In genomic region chr6:62974452-62974851, GRCh38 we compare ENCODE assay signal across 19 cellular contexts.
A peak's percentile ranks its signal among the peaks of the same experiment; 100 is the strongest.
DNase-seq lines count a peak whose midpoint lies in the region; ATAC-seq and TF ChIP-seq lines count a peak whose summit lies in the region.
"Had no signal": no experiment of that assay in that cellular context is flagged by ENCODE, and none has a peak within 500 bp of the region (broad histone marks: within the 10 kb centered on the region; RNA-seq: fewer than 3 reads in every experiment).

No MANE protein-coding gene starts in this region.

- intact Hi-C loops in prostate gland (cut with DNase I): no loop called here

- TF ChIP-seq CTCF in prostate gland (IDR thresholded peaks at IDR 0.05): no peak

- H3K27ac ChIP-seq in prostate gland: no peak overlapping the region
- H3K27ac ChIP-seq: epithelial cell of prostate, Peyer's patch, WERI-Rb-1 had no signal

- no peak overlapping the region for H3K4me3 ChIP-seq in prostate gland
- H3K4me3 ChIP-seq: Peyer's patch had no signal

- H3K4me1 ChIP-seq in prostate gland (replicated peaks): no peaks in the 10 kb centered on the region
- H3K4me1 ChIP-seq: Peyer's patch had no signal

- H3K9me3 ChIP-seq in prostate gland: no peaks in the 10 kb centered on the region
- H3K9me3 ChIP-seq: Peyer's patch had no signal

- WGBS in prostate gland: 83% methylated on average over 1 of the region's 1 CpG

- ATAC-seq in GM18498 (IDR thresholded peaks at IDR 0.05; ENCODE audit: unreplicated experiment): peak; percentile 68
- ATAC-seq in GM19395 (IDR thresholded peaks at IDR 0.05; ENCODE audit: unreplicated experiment): peak; percentile 78
- peak; percentile 76 for ATAC-seq in HG02763 (IDR thresholded peaks at IDR 0.05; ENCODE audit: unreplicated experiment)
- peak; percentile 54 for ATAC-seq in HG03342 (IDR thresholded peaks at IDR 0.05; ENCODE audit: unreplicated experiment)

- no peaks in the 10 kb centered on the region for H3K36me3 ChIP-seq in prostate gland
- H3K36me3 ChIP-seq: Peyer's patch, WERI-Rb-1 had no signal

- no peak for TF ChIP-seq POLR2A in prostate gland (IDR thresholded peaks at IDR 0.05)

- DNase-seq in NCI-H2227 (lab: John Stamatoyannopoulos, UW; ENCODE audit: unreplicated experiment) (no peak), prostate gland (ENCODE audit: low spot score) (no peak), NCI-H1105 treated with DMSO at 0.1 percent for 48 hours (lab: John Stamatoyannopoulos, UW) (no peak), SHP77 treated with DMSO at 0.1 percent for 48 hours (lab: John Stamatoyannopoulos, UW) (no peak)
- DNase-seq: 8988T; activated gamma-delta T cell; CD4-positive, CD25-positive, alpha-beta regulatory T cell; EL; NCI-H2081 treated with DMSO at 0.1 percent for 48 hours; NCI-H748 treated with DMSO at 0.1 percent for 48 hours; Peyer's patch; retina; substantia nigra; WERI-Rb-1 had no signal

- H3K27me3 ChIP-seq in prostate gland (replicated peaks; ENCODE audit: insufficient read depth): no peaks in the 10 kb centered on the region
- H3K27me3 ChIP-seq: Peyer's patch had no signal
